1 cellular context compared by ENCODE assay signal in the genomic region with DNA sequence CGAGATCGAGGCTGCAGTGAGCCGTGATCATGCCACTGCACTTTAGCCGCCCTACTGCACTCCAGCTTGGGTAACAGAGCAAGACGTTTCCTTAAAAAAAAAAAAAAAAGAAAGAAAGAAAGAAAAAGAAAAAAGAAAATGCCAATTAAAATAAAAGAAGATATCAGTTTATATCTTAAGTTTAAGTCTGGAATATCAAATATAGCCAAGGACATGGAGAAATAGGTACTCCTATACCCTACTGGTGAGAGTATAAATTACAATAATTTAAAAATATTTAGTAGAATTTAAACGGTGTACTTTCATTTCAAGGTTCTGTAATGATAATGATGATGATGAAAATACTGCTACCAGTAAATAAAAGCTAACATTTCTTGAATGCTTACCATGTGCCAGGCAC.
TF ChIP-seq lines count a peak whose summit lies in the region.

No MANE protein-coding gene starts in this region.

TF ChIP-seq in SK-N-SH, 30 proteins besides CTCF, POLR2A, EP300 and RAD21:
- TF ChIP-seq MXI1 (IDR thresholded peaks at IDR 0.05; ENCODE audit: low read depth, low read length) = no peak
- no peak for TF ChIP-seq NRF1 (IDR thresholded peaks at IDR 0.05; ENCODE audit: low read depth, low read length)
- no peak for TF ChIP-seq FOXM1 (IDR thresholded peaks at IDR 0.05; ENCODE audit: low read depth)
- TF ChIP-seq, protein P1, sequence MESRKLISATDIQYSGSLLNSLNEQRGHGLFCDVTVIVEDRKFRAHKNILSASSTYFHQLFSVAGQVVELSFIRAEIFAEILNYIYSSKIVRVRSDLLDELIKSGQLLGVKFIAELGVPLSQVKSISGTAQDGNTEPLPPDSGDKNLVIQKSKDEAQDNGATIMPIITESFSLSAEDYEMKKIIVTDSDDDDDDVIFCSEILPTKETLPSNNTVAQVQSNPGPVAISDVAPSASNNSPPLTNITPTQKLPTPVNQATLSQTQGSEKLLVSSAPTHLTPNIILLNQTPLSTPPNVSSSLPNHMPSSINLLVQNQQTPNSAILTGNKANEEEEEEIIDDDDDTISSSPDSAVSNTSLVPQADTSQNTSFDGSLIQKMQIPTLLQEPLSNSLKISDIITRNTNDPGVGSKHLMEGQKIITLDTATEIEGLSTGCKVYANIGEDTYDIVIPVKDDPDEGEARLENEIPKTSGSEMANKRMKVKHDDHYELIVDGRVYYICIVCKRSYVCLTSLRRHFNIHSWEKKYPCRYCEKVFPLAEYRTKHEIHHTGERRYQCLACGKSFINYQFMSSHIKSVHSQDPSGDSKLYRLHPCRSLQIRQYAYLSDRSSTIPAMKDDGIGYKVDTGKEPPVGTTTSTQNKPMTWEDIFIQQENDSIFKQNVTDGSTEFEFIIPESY (IDR thresholded peaks at IDR 0.05; ENCODE audit: borderline replicate concordance, low read depth) = no peak
- TF ChIP-seq RFX5 (IDR thresholded peaks at IDR 0.05; ENCODE audit: low read length) = no peak
- TF ChIP-seq TCF12 (IDR thresholded peaks at IDR 0.05) = no peak
